ENCODE assay signal across 1 cellular context in the genomic region with DNA sequence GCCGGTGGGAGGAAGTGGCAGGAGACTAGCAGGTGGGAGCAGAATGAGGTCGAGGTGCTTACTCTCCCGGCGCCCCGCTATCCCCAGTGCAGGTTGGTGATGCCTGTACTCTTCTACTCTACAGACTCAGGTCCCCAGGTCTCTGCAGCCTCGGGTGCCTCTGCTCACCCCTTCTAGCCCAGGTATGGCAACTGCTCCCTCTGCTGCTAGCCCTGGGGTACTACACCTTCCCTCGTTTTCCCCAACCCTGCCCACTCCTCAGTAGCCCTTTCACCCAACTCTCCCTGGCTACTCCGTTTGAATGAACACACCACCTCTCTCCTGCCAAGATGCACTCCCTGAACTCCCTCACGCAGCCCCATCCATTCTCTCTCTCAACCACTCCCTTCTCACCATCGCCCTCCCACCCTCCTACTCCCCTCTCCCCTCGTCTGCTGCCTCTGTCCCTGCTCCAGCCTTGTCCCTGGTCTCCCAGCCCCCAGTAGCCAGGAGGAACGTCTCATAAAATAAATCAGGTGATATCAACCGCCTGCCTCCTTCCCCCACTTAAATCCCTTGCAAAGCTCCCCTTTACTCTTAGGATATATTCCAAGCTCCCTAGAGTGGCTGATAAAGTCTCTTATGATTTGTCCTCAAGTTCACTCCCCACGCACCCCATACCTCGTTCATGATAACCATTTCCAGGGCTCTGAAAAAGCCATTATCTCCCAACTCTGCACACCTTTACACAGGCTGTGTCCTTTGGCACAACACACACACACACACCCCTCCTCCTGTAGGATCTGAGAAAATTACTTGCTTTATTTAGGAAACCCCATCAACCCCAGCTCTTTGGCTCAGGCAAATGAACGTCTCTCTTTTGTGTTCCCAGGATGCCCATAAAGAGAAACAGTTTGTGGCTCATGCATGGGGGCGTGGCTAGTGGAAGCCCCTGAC.
TF ChIP-seq lines count a peak whose summit lies in the region.

No MANE protein-coding gene starts in this region.

TF ChIP-seq in HepG2, 621 proteins besides CTCF, POLR2A, EP300 and RAD21 (continues in another document):
- TF ChIP-seq, protein P1, sequence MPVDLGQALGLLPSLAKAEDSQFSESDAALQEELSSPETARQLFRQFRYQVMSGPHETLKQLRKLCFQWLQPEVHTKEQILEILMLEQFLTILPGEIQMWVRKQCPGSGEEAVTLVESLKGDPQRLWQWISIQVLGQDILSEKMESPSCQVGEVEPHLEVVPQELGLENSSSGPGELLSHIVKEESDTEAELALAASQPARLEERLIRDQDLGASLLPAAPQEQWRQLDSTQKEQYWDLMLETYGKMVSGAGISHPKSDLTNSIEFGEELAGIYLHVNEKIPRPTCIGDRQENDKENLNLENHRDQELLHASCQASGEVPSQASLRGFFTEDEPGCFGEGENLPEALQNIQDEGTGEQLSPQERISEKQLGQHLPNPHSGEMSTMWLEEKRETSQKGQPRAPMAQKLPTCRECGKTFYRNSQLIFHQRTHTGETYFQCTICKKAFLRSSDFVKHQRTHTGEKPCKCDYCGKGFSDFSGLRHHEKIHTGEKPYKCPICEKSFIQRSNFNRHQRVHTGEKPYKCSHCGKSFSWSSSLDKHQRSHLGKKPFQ (CRISPR knock-in tag; IDR thresholded peaks at IDR 0.05; ENCODE audit: insufficient replicate concordance): no peak
- TF ChIP-seq ESRRA (CRISPR knock-in tag; IDR thresholded peaks at IDR 0.05; ENCODE audit: low read depth): no peak
- TF ChIP-seq NFKB2 (CRISPR knock-in tag; IDR thresholded peaks at IDR 0.05; ENCODE audit: borderline replicate concordance): peak; percentile 38; the same call in 1 of the 2 replicates
- 0 out of 2 replicates have a peak, but pooled peaks have one; percentile 6 for TF ChIP-seq FOSL2 (CRISPR knock-in tag; IDR thresholded peaks at IDR 0.05)
- TF ChIP-seq ZNF737 (CRISPR knock-in tag; IDR thresholded peaks at IDR 0.05; ENCODE audit: borderline replicate concordance): no peak
- no peak for TF ChIP-seq ZNF496 (CRISPR knock-in tag; IDR thresholded peaks at IDR 0.05; ENCODE audit: insufficient replicate concordance)
- TF ChIP-seq RAD51 (IDR thresholded peaks at IDR 0.05; ENCODE audit: borderline replicate concordance): no peak
- no peak for TF ChIP-seq ZNF782 (CRISPR knock-in tag; IDR thresholded peaks at IDR 0.05; ENCODE audit: borderline replicate concordance)
- TF ChIP-seq TSC22D2 (CRISPR knock-in tag; IDR thresholded peaks at IDR 0.05; ENCODE audit: borderline replicate concordance): no peak
- TF ChIP-seq ETV6 (CRISPR knock-in tag; conservative IDR thresholded peaks at IDR 0.05): no peak
- TF ChIP-seq SOX5 (CRISPR knock-in tag; IDR thresholded peaks at IDR 0.05; ENCODE audit: borderline replicate concordance): no peak
- no peak for TF ChIP-seq ZFYVE20 (CRISPR knock-in tag; IDR thresholded peaks at IDR 0.05; ENCODE audit: borderline replicate concordance, low read depth)
- TF ChIP-seq, protein P2, sequence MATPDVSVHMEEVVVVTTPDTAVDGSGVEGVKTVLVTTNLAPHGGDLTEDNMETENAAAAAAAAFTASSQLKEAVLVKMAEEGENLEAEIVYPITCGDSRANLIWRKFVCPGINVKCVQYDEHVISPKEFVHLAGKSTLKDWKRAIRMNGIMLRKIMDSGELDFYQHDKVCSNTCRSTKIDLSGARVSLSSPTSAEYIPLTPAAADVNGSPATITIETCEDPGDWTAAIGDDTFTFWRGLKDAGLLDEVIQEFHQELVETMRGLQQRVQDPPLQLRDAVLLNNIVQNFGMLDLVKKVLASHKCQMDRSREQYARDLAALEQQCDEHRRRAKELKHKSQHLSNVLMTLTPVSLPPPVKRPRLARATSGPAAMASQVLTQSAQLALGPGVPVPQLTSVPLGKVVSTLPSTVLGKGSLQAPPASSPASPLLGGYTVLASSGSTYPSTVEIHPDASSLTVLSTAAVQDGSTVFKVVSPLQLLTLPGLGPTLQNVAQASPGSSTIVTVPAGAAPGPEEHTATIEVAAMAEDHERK (CRISPR knock-in tag; IDR thresholded peaks at IDR 0.05; ENCODE audit: low read depth): no peak
- TF ChIP-seq, protein P3, sequence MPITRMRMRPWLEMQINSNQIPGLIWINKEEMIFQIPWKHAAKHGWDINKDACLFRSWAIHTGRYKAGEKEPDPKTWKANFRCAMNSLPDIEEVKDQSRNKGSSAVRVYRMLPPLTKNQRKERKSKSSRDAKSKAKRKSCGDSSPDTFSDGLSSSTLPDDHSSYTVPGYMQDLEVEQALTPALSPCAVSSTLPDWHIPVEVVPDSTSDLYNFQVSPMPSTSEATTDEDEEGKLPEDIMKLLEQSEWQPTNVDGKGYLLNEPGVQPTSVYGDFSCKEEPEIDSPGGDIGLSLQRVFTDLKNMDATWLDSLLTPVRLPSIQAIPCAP (CRISPR knock-in tag; IDR thresholded peaks at IDR 0.05; ENCODE audit: low read depth): no peak
- no peak for TF ChIP-seq ATF7-NPFF (CRISPR knock-in tag; IDR thresholded peaks at IDR 0.05; ENCODE audit: low read depth)
- no peak for TF ChIP-seq ZNF616 (CRISPR knock-in tag; IDR thresholded peaks at IDR 0.05; ENCODE audit: low read depth)
- TF ChIP-seq ZNF326 (CRISPR knock-in tag; IDR thresholded peaks at IDR 0.05; ENCODE audit: borderline replicate concordance): no peak
- no peak for TF ChIP-seq KDM5B (CRISPR knock-in tag; IDR thresholded peaks at IDR 0.05; ENCODE audit: borderline replicate concordance)
- TF ChIP-seq CBX1 (IDR thresholded peaks at IDR 0.05; ENCODE audit: low read depth): no peak
- TF ChIP-seq, protein P4, sequence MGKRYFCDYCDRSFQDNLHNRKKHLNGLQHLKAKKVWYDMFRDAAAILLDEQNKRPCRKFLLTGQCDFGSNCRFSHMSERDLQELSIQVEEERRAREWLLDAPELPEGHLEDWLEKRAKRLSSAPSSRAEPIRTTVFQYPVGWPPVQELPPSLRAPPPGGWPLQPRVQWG (CRISPR knock-in tag; IDR thresholded peaks at IDR 0.05; ENCODE audit: borderline replicate concordance, low read depth): no peak
- no peak for TF ChIP-seq ZNF615 (CRISPR knock-in tag; IDR thresholded peaks at IDR 0.05; ENCODE audit: borderline replicate concordance)
- no peak for TF ChIP-seq ZNF780A (CRISPR knock-in tag; IDR thresholded peaks at IDR 0.05)
- TF ChIP-seq STAG1 (CRISPR knock-in tag; IDR thresholded peaks at IDR 0.05): peak; percentile 80
- TF ChIP-seq STAT5B (CRISPR knock-in tag; IDR thresholded peaks at IDR 0.05): no peak
- TF ChIP-seq REPIN1 (CRISPR knock-in tag; IDR thresholded peaks at IDR 0.05; ENCODE audit: borderline replicate concordance, low read depth): no peak
- TF ChIP-seq ZMAT3 (CRISPR knock-in tag; conservative IDR thresholded peaks at IDR 0.05): no peak
- TF ChIP-seq CC2D1A (CRISPR knock-in tag; IDR thresholded peaks at IDR 0.05): no peak
- no peak for TF ChIP-seq MEF2D (CRISPR knock-in tag; IDR thresholded peaks at IDR 0.05)
- TF ChIP-seq, protein P5, sequence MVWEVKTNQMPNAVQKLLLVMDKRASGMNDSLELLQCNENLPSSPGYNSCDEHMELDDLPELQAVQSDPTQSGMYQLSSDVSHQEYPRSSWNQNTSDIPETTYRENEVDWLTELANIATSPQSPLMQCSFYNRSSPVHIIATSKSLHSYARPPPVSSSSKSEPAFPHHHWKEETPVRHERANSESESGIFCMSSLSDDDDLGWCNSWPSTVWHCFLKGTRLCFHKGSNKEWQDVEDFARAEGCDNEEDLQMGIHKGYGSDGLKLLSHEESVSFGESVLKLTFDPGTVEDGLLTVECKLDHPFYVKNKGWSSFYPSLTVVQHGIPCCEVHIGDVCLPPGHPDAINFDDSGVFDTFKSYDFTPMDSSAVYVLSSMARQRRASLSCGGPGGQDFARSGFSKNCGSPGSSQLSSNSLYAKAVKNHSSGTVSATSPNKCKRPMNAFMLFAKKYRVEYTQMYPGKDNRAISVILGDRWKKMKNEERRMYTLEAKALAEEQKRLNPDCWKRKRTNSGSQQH (CRISPR knock-in tag; IDR thresholded peaks at IDR 0.05; ENCODE audit: low read depth): no peak
- TF ChIP-seq GATAD1 (CRISPR knock-in tag; IDR thresholded peaks at IDR 0.05): no peak
- no peak for TF ChIP-seq FIP1L1 (IDR thresholded peaks at IDR 0.05; ENCODE audit: borderline replicate concordance, insufficient read depth, low read depth, low read length)
- TF ChIP-seq CBX5 (CRISPR knock-in tag; IDR thresholded peaks at IDR 0.05; ENCODE audit: borderline replicate concordance): 0 out of 2 replicates have a peak, but pooled peaks have one; percentile 20
- TF ChIP-seq KLF6 (CRISPR knock-in tag; IDR thresholded peaks at IDR 0.05): no peak
- TF ChIP-seq RNF2 (conservative IDR thresholded peaks at IDR 0.05; ENCODE audit: low read depth): no peak
- TF ChIP-seq SAP130 (CRISPR knock-in tag; IDR thresholded peaks at IDR 0.05; ENCODE audit: low read depth): no peak
- TF ChIP-seq, protein P6, sequence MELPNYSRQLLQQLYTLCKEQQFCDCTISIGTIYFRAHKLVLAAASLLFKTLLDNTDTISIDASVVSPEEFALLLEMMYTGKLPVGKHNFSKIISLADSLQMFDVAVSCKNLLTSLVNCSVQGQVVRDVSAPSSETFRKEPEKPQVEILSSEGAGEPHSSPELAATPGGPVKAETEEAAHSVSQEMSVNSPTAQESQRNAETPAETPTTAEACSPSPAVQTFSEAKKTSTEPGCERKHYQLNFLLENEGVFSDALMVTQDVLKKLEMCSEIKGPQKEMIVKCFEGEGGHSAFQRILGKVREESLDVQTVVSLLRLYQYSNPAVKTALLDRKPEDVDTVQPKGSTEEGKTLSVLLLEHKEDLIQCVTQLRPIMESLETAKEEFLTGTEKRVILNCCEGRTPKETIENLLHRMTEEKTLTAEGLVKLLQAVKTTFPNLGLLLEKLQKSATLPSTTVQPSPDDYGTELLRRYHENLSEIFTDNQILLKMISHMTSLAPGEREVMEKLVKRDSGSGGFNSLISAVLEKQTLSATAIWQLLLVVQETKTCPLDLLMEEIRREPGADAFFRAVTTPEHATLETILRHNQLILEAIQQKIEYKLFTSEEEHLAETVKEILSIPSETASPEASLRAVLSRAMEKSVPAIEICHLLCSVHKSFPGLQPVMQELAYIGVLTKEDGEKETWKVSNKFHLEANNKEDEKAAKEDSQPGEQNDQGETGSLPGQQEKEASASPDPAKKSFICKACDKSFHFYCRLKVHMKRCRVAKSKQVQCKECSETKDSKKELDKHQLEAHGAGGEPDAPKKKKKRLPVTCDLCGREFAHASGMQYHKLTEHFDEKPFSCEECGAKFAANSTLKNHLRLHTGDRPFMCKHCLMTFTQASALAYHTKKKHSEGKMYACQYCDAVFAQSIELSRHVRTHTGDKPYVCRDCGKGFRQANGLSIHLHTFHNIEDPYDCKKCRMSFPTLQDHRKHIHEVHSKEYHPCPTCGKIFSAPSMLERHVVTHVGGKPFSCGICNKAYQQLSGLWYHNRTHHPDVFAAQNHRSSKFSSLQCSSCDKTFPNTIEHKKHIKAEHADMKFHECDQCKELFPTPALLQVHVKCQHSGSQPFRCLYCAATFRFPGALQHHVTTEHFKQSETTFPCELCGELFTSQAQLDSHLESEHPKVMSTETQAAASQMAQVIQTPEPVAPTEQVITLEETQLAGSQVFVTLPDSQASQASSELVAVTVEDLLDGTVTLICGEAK (IDR thresholded peaks at IDR 0.05): no peak
- TF ChIP-seq, protein P6 (CRISPR knock-in tag; IDR thresholded peaks at IDR 0.05): no peak
- TF ChIP-seq TEAD3 (CRISPR knock-in tag; optimal IDR thresholded peaks at IDR 0.05; ENCODE audit: borderline replicate concordance): peak; percentile 56
- TF ChIP-seq JUNB (CRISPR knock-in tag; IDR thresholded peaks at IDR 0.05; ENCODE audit: borderline replicate concordance): 0 out of 2 replicates have a peak, but pooled peaks have one; percentile 26
- TF ChIP-seq DMAP1 (CRISPR knock-in tag; IDR thresholded peaks at IDR 0.05): no peak
- TF ChIP-seq, protein P7, sequence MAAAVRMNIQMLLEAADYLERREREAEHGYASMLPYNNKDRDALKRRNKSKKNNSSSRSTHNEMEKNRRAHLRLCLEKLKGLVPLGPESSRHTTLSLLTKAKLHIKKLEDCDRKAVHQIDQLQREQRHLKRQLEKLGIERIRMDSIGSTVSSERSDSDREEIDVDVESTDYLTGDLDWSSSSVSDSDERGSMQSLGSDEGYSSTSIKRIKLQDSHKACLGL (CRISPR knock-in tag; IDR thresholded peaks at IDR 0.05): no peak
- TF ChIP-seq, protein P8, sequence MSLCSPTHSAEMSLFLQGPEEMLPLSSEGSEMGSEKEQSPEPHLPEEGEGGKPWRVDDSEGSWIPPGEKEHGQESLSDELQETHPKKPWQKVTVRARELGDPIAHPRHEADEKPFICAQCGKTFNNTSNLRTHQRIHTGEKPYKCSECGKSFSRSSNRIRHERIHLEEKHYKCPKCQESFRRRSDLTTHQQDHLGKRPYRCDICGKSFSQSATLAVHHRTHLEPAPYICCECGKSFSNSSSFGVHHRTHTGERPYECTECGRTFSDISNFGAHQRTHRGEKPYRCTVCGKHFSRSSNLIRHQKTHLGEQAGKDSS (CRISPR knock-in tag; IDR thresholded peaks at IDR 0.05; ENCODE audit: borderline replicate concordance, low read depth): 0 out of 2 replicates have a peak, but pooled peaks have one; percentile 37
- no peak for TF ChIP-seq ZNF891 (CRISPR knock-in tag; IDR thresholded peaks at IDR 0.05)
- TF ChIP-seq SMC3 (IDR thresholded peaks at IDR 0.05; ENCODE audit: low read length): peak; percentile 73
- TF ChIP-seq MED8 (CRISPR knock-in tag; IDR thresholded peaks at IDR 0.05; ENCODE audit: insufficient replicate concordance): no peak
- no peak for TF ChIP-seq SMARCE1 (IDR thresholded peaks at IDR 0.05; ENCODE audit: borderline replicate concordance)
- 0 out of 3 replicates have a peak, but pooled peaks have one; percentile 15 for TF ChIP-seq MXI1 (IDR thresholded peaks at IDR 0.05; ENCODE audit: borderline replicate concordance, low read depth, low read length)
- TF ChIP-seq GLI4 (CRISPR knock-in tag; IDR thresholded peaks at IDR 0.05; ENCODE audit: borderline replicate concordance): no peak
- TF ChIP-seq ZNF564 (CRISPR knock-in tag; IDR thresholded peaks at IDR 0.05): no peak
